Comparison of ENCODE assay signal across 8 cellular contexts in the genomic region with DNA sequence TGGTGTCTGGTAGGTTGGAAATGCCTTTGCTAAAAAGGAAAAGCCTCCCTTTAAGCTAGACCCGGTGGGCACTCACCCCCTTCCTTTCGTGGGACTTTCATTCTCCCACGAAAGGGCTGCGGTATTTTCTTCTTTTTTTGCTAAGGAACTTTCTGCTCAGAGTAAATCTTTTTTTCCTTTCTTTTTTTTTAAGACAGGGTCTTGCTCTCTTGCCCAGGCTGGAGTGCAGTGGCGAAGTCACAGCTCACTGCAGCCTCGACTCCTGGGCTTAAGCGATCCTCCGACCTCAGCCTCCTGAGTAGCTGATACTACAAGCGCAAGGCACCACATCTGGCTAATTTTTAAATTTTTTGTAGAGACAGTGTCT. TPM values are rescaled to one million over a fixed set of nuclear protein-coding genes. Genes with fewer than 3 reads are reported as not detected.
DNase-seq lines count a peak whose midpoint lies in the region; ATAC-seq, FAIRE-seq and TF ChIP-seq lines count a peak whose summit lies in the region.

No MANE protein-coding gene starts in this region.

- FAIRE-seq in H54 (lab: Jason Lieb, UNC), result no peak

- H3K4me1 ChIP-seq in adipocyte (ENCODE audit: control insufficient read depth, insufficient read depth, low read length) (peaks cover 6% of the 10 kb centered on the region), lower lobe of right lung (peaks cover 32% of the 10 kb centered on the region), thymus (ENCODE audit: control insufficient read depth, insufficient read depth, low read length) (peaks cover 5% of the 10 kb centered on the region)

- 53% methylated on average over 9 of the region's 9 CpGs for WGBS in thymus

- peaks cover 4% of the 10 kb centered on the region for H3K36me3 Mint-ChIP-seq in activated T-cell treated with anti-CD3 and anti-CD28 coated beads, Interleukin-2, amount 50 U/mL, for 4 hours (ENCODE audit: insufficient read depth)

- H3K4me3 ChIP-seq in adipocyte (ENCODE audit: low read length), result peak overlapping the region; percentile 76
- peak overlapping the region; percentile 61 for H3K4me3 ChIP-seq in lower lobe of right lung
- H3K4me3 ChIP-seq in thymus (ENCODE audit: low read length), result peak overlapping the region; percentile 47

- H3K9me3 Mint-ChIP-seq in activated T-cell treated with anti-CD3 and anti-CD28 coated beads, Interleukin-2, amount 50 U/mL, for 4 hours, result no peaks in the 10 kb centered on the region

- H3K36me3 ChIP-seq in adipocyte (ENCODE audit: control insufficient read depth, insufficient read depth, low read length, severe bottlenecking), result peaks cover 4% of the 10 kb centered on the region
- H3K36me3 ChIP-seq in lower lobe of right lung, result no peaks in the 10 kb centered on the region
- H3K36me3 ChIP-seq in thymus (ENCODE audit: control insufficient read depth, insufficient read depth), result no peaks in the 10 kb centered on the region

- H3K9me3 ChIP-seq in adipocyte (ENCODE audit: control insufficient read depth, low read length) (no peaks in the 10 kb centered on the region), lower lobe of right lung (no peaks in the 10 kb centered on the region), thymus (ENCODE audit: control insufficient read depth) (no peaks in the 10 kb centered on the region)

- intact Hi-C loops in lower lobe of right lung (cut with DNase I), result no loop called here

- no peak for TF ChIP-seq CTCF in lower lobe of right lung (IDR thresholded peaks at IDR 0.05)

- DNase-seq in activated T-cell treated with anti-CD3 and anti-CD28 coated beads, Interleukin-2, amount 50 U/mL, for 4 hours, result no peak
- DNase-seq in activated T-cell treated with anti-CD3 and anti-CD28 coated beads, Interleukin-2, amount 50 U/mL, for 48 hours, result no peak
- no peak for DNase-seq in adipocyte (ENCODE audit: low read depth)
- DNase-seq in lower lobe of right lung, result no peak
- DNase-seq in stimulated activated CD4-positive, alpha-beta T cell treated with anti-CD3 and anti-CD28 coated beads, Interleukin-4, amount 100 ng/mL, for 24 hours, result no peak
- DNase-seq in H54 (ENCODE audit: insufficient read length, low spot score), result no peak

- H3K4me1 Mint-ChIP-seq in activated T-cell treated with anti-CD3 and anti-CD28 coated beads, Interleukin-2, amount 50 U/mL, for 4 hours (ENCODE audit: low read depth), result peaks cover 27% of the 10 kb centered on the region

- H3K4me3 Mint-ChIP-seq in activated T-cell treated with anti-CD3 and anti-CD28 coated beads, Interleukin-2, amount 50 U/mL, for 4 hours, result peak overlapping the region; percentile 85

- H3K9ac ChIP-seq in adipocyte (ENCODE audit: low read length), result peak overlapping the region; percentile 75

- H3K27me3 ChIP-seq in adipocyte (replicated peaks; ENCODE audit: control insufficient read depth, insufficient read depth, low read length) (no peaks in the 10 kb centered on the region), lower lobe of right lung (ENCODE audit: low read depth) (no peaks in the 10 kb centered on the region), thymus (ENCODE audit: control insufficient read depth, insufficient read depth) (no peaks in the 10 kb centered on the region)

- H3K27ac ChIP-seq in lower lobe of right lung (peak overlapping the region; percentile 71), thymus (ENCODE audit: low read depth) (no peak overlapping the region)

- ATAC-seq in activated T-cell treated with anti-CD3 and anti-CD28 coated beads, Interleukin-2, amount 50 U/mL, for 4 hours, result no peak
- ATAC-seq in lower lobe of right lung, result no peak
- ATAC-seq in GM21529 (IDR thresholded peaks at IDR 0.05; ENCODE audit: unreplicated experiment), result no peak

- no peak for TF ChIP-seq POLR2A in H54 (IDR thresholded peaks at IDR 0.05; ENCODE audit: low read depth, low read length)

- no peaks in the 10 kb centered on the region for H3K27me3 Mint-ChIP-seq in activated T-cell treated with anti-CD3 and anti-CD28 coated beads, Interleukin-2, amount 50 U/mL, for 4 hours (ENCODE audit: low read depth)

RNA-seq across cellular contexts. Expression of gene TP53TG5, which starts 4.0 kb away (rescaled TPM):
- total RNA-seq in activated T-cell treated with anti-CD3 and anti-CD28 coated beads, Interleukin-2, amount 50 U/mL, for 4 hours, result not detected
- not detected for total RNA-seq in lower lobe of right lung
- polyA plus RNA-seq in thymus, result 0.27 TPM

RNA-seq across cellular contexts. Expression of gene SYS1, which starts 11.1 kb away (rescaled TPM):
- 10 to 100 TPM; 36.4 to 37.4 (median 36.6) TPM for total RNA-seq in activated T-cell treated with anti-CD3 and anti-CD28 coated beads, Interleukin-2, amount 50 U/mL, for 4 hours
- 69.3 TPM for total RNA-seq in lower lobe of right lung
- polyA plus RNA-seq in thymus, result 19.7 TPM

RNA-seq across cellular contexts. Expression of gene SDC4, which starts 25.9 kb away (rescaled TPM):
- total RNA-seq in activated T-cell treated with anti-CD3 and anti-CD28 coated beads, Interleukin-2, amount 50 U/mL, for 4 hours, result 100 to 1,000 TPM in 2 of 3 donors, 10 to 100 TPM in 1; 94.0 to 138 (median 102) TPM
- total RNA-seq in lower lobe of right lung, result 259 TPM
- polyA plus RNA-seq in thymus, result 18.9 TPM

RNA-seq across cellular contexts. Expression of gene DBNDD2, which starts 34.0 kb away (rescaled TPM):
- 10 to 100 TPM in 2 of 3 donors, 1 to 10 TPM in 1; 9.7 to 13.3 (median 12.5) TPM for total RNA-seq in activated T-cell treated with anti-CD3 and anti-CD28 coated beads, Interleukin-2, amount 50 U/mL, for 4 hours
- total RNA-seq in lower lobe of right lung, result 82.2 TPM
- 54.2 TPM for polyA plus RNA-seq in thymus

RNA-seq across cellular contexts. Expression of gene PIGT, which starts 41.9 kb away (rescaled TPM):
- 10 to 100 TPM; 88.0 to 94.8 (median 90.9) TPM for total RNA-seq in activated T-cell treated with anti-CD3 and anti-CD28 coated beads, Interleukin-2, amount 50 U/mL, for 4 hours
- 78.7 TPM for total RNA-seq in lower lobe of right lung
- polyA plus RNA-seq in thymus, result 52.6 TPM
